1 cellular context compared by ENCODE assay signal in the genomic region with DNA sequence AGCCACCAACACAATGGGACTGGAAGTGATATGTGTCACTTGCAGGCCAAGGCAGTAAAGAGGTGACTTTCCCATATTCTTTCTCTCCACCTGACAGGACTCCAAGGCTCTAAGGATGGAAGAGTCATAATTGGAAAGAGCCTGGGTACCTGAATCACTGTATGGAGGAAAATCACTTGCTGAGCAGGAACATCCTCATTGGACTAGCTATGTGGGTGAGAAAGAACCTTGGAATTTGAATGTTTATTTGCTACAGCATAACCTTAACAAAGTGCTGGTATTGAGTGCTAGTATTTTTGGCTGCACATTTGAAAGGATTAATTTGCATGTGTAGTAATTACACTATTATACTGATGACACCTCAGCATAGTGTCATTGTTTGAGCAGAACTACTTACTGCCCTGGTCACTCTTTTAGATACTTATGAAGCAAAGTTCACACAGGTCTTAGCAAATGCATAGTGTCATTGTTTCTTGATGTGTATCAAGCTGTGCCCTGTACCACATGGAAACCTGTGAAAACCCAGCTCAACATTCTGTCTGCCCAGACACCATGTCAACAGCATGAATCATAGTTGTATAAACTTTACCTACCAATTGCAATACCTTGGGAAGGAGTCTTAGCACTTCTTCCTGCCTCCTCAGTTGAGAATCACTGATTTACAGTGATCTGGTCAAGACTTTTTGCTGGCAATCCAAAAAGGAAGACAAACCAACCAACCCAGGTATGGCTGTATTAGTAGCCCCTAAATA.
TF ChIP-seq lines count a peak whose summit lies in the region.

No MANE protein-coding gene starts in this region.

TF ChIP-seq in Ishikawa, 13 proteins besides CTCF, POLR2A, EP300 and RAD21 (continued from another document):
- TF ChIP-seq, protein P1, sequence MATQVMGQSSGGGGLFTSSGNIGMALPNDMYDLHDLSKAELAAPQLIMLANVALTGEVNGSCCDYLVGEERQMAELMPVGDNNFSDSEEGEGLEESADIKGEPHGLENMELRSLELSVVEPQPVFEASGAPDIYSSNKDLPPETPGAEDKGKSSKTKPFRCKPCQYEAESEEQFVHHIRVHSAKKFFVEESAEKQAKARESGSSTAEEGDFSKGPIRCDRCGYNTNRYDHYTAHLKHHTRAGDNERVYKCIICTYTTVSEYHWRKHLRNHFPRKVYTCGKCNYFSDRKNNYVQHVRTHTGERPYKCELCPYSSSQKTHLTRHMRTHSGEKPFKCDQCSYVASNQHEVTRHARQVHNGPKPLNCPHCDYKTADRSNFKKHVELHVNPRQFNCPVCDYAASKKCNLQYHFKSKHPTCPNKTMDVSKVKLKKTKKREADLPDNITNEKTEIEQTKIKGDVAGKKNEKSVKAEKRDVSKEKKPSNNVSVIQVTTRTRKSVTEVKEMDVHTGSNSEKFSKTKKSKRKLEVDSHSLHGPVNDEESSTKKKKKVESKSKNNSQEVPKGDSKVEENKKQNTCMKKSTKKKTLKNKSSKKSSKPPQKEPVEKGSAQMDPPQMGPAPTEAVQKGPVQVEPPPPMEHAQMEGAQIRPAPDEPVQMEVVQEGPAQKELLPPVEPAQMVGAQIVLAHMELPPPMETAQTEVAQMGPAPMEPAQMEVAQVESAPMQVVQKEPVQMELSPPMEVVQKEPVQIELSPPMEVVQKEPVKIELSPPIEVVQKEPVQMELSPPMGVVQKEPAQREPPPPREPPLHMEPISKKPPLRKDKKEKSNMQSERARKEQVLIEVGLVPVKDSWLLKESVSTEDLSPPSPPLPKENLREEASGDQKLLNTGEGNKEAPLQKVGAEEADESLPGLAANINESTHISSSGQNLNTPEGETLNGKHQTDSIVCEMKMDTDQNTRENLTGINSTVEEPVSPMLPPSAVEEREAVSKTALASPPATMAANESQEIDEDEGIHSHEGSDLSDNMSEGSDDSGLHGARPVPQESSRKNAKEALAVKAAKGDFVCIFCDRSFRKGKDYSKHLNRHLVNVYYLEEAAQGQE (IDR thresholded peaks at IDR 0.05; ENCODE audit: low read depth), result no peak
- TF ChIP-seq CEBPB (IDR thresholded peaks at IDR 0.05), result no peak
- TF ChIP-seq TAF1 (IDR thresholded peaks at IDR 0.05; ENCODE audit: low read depth), result no peak
